In genomic region chr6:340181-340955, GRCh38 we compare ENCODE assay signal across 19 cellular contexts. TPM values are rescaled to one million over a fixed set of nuclear protein-coding genes. Genes with fewer than 3 reads are reported as not detected.
DNase-seq lines count a peak whose midpoint lies in the region; ATAC-seq lines count a peak whose summit lies in the region.
"Had no signal": no experiment of that assay in that cellular context is flagged by ENCODE, and none has a peak within 500 bp of the region (broad histone marks: within the 10 kb centered on the region; RNA-seq: fewer than 3 reads in every experiment).

No MANE protein-coding gene starts in this region.

- peak overlapping the region; percentile 26 for H3K4me3 Mint-ChIP-seq in activated CD8-positive, alpha-beta memory T cell treated with anti-CD3 and anti-CD28 coated beads, Interleukin-2, amount 10 ng/mL, durations not matched to agents 7 days and 5 days
- H3K4me3 Mint-ChIP-seq in IgD-negative memory B cell: peak overlapping the region; percentile 70 to 91 (median 85)
- peak overlapping the region; percentile 75 for H3K4me3 Mint-ChIP-seq in activated naive CD8-positive, alpha-beta T cell treated with anti-CD3 and anti-CD28 coated beads, Interleukin-2, amount 50 U/mL, for 24 hours
- H3K4me3 Mint-ChIP-seq: brain, nephron had no signal

- CTCF ChIA-PET in activated CD8-positive, alpha-beta memory T cell treated with anti-CD3 and anti-CD28 coated beads, Interleukin-2, amount 10 ng/mL, durations not matched to agents 7 days and 5 days (lab: Charles Lee): interaction anchor here (0.8 to 3.9 kb wide), 9 partner anchors 12 to 186 kb away, joined by 3 to 18 read pairs (median 3); partner anchors contain the start of gene IRF4

- H3K9me3 ChIP-seq in HAP-1: peaks cover 10% of the 10 kb centered on the region

- no peak for DNase-seq in activated CD8-positive, alpha-beta memory T cell treated with anti-CD3 and anti-CD28 coated beads, Interleukin-2, amount 10 ng/mL, durations not matched to agents 7 days and 5 days
- DNase-seq in activated CD8-positive, alpha-beta memory T cell treated with anti-CD3 and anti-CD28 coated beads for 24 hours: no peak
- no peak for DNase-seq in activated naive CD8-positive, alpha-beta T cell treated with anti-CD3 and anti-CD28 coated beads, Interleukin-2, amount 50 U/mL, for 24 hours
- peak; percentile 63 for DNase-seq in sciatic nerve (ENCODE audit: low spot score)
- no peak for DNase-seq in HAP-1 (ENCODE audit: low spot score in 2 of 2)
- no peak for DNase-seq in AG08395 (ENCODE audit: low spot score)
- DNase-seq: activated CD4-positive, alpha-beta T cell treated with anti-CD3 and anti-CD28 coated beads for 4 hours; activated T-cell treated with anti-CD3 and anti-CD28 coated beads for 4 hours; MV-4-11; NCI-H187; NCI-H345 had no signal

- no peaks in the 10 kb centered on the region for H3K27me3 ChIP-seq in HAP-1 (ENCODE audit: low read depth)

- H3K36me3 Mint-ChIP-seq in activated CD8-positive, alpha-beta memory T cell treated with anti-CD3 and anti-CD28 coated beads, Interleukin-2, amount 10 ng/mL, durations not matched to agents 7 days and 5 days: peaks cover 22% of the 10 kb centered on the region
- H3K36me3 Mint-ChIP-seq in IgD-negative memory B cell: peaks cover 9% of the 10 kb centered on the region
- peaks cover 12% of the 10 kb centered on the region for H3K36me3 Mint-ChIP-seq in activated naive CD8-positive, alpha-beta T cell treated with anti-CD3 and anti-CD28 coated beads, Interleukin-2, amount 50 U/mL, for 24 hours (ENCODE audit: low read depth)
- H3K36me3 Mint-ChIP-seq: brain had no signal

- H3K27me3 Mint-ChIP-seq in activated CD8-positive, alpha-beta memory T cell treated with anti-CD3 and anti-CD28 coated beads, Interleukin-2, amount 10 ng/mL, durations not matched to agents 7 days and 5 days: no peaks in the 10 kb centered on the region
- no peaks in the 10 kb centered on the region for H3K27me3 Mint-ChIP-seq in IgD-negative memory B cell
- no peaks in the 10 kb centered on the region for H3K27me3 Mint-ChIP-seq in activated naive CD8-positive, alpha-beta T cell treated with anti-CD3 and anti-CD28 coated beads, Interleukin-2, amount 50 U/mL, for 24 hours

- no peaks in the 10 kb centered on the region for H3K9me3 Mint-ChIP-seq in activated CD8-positive, alpha-beta memory T cell treated with anti-CD3 and anti-CD28 coated beads, Interleukin-2, amount 10 ng/mL, durations not matched to agents 7 days and 5 days (ENCODE audit: low read depth)
- no peaks in the 10 kb centered on the region for H3K9me3 Mint-ChIP-seq in IgD-negative memory B cell
- H3K9me3 Mint-ChIP-seq in activated naive CD8-positive, alpha-beta T cell treated with anti-CD3 and anti-CD28 coated beads, Interleukin-2, amount 50 U/mL, for 24 hours: no peaks in the 10 kb centered on the region
- H3K9me3 Mint-ChIP-seq: activated naive CD4-positive, alpha-beta T cell treated with anti-CD3 and anti-CD28 coated beads, Interleukin-2, amount 50 U/mL, for 72 hours had no signal

- ATAC-seq in activated CD8-positive, alpha-beta memory T cell treated with anti-CD3 and anti-CD28 coated beads, Interleukin-2, amount 10 ng/mL, durations not matched to agents 7 days and 5 days: no peak
- ATAC-seq in activated naive CD8-positive, alpha-beta T cell treated with anti-CD3 and anti-CD28 coated beads, Interleukin-2, amount 50 U/mL, for 24 hours: no peak
- ATAC-seq in sciatic nerve (no peak), HG02571 (IDR thresholded peaks at IDR 0.05; ENCODE audit: unreplicated experiment) (no peak)
- ATAC-seq: SK-N-SH treated with all-trans-retinoic acid at 6 μM for 48 hours had no signal

- H3K4me3 ChIP-seq in HAP-1: no peak overlapping the region
- H3K4me3 ChIP-seq: coronary artery had no signal

- no peaks in the 10 kb centered on the region for H3K36me3 ChIP-seq in HAP-1 (replicated peaks)

- intact Hi-C loops in sciatic nerve (cut with DNase I): no loop called here

- H3K4me1 Mint-ChIP-seq in activated CD8-positive, alpha-beta memory T cell treated with anti-CD3 and anti-CD28 coated beads, Interleukin-2, amount 10 ng/mL, durations not matched to agents 7 days and 5 days: peaks cover 89% of the 10 kb centered on the region
- H3K4me1 Mint-ChIP-seq in IgD-negative memory B cell: peaks cover 61 to 83% (median 64%) of the 10 kb centered on the region in 3 donors
- peaks cover 73% of the 10 kb centered on the region for H3K4me1 Mint-ChIP-seq in activated naive CD8-positive, alpha-beta T cell treated with anti-CD3 and anti-CD28 coated beads, Interleukin-2, amount 50 U/mL, for 24 hours

- H3K4me1 ChIP-seq in HAP-1: no peaks in the 10 kb centered on the region

- H3K27ac Mint-ChIP-seq in activated CD8-positive, alpha-beta memory T cell treated with anti-CD3 and anti-CD28 coated beads, Interleukin-2, amount 10 ng/mL, durations not matched to agents 7 days and 5 days: peak overlapping the region; percentile 79
- H3K27ac Mint-ChIP-seq in IgD-negative memory B cell: peak overlapping the region; percentile 88 to 94 (median 94)
- peak overlapping the region; percentile 74 for H3K27ac Mint-ChIP-seq in activated naive CD8-positive, alpha-beta T cell treated with anti-CD3 and anti-CD28 coated beads, Interleukin-2, amount 50 U/mL, for 24 hours
- H3K27ac Mint-ChIP-seq: brain, nephron had no signal

- in situ Hi-C loops in HAP-1 (cut with MboI; ENCODE audit: low sequenced_read_pairs): no loop called here

RNA-seq across cellular contexts. Expression of gene DUSP22, which starts 48.1 kb away (rescaled TPM):
- total RNA-seq in activated CD8-positive, alpha-beta memory T cell treated with anti-CD3 and anti-CD28 coated beads, Interleukin-2, amount 10 ng/mL, durations not matched to agents 7 days and 5 days: 10 to 100 TPM; 38.1 to 47.8 TPM
- polyA plus RNA-seq in IgD-negative memory B cell: 126 TPM
- 62.2 TPM for total RNA-seq in sciatic nerve

RNA-seq across cellular contexts. Expression of gene IRF4, which starts 51.2 kb away (rescaled TPM):
- total RNA-seq in activated CD8-positive, alpha-beta memory T cell treated with anti-CD3 and anti-CD28 coated beads, Interleukin-2, amount 10 ng/mL, durations not matched to agents 7 days and 5 days: 100 to 1,000 TPM; 184 to 254 TPM
- 22.9 TPM for polyA plus RNA-seq in IgD-negative memory B cell
- 4.7 TPM for total RNA-seq in sciatic nerve
- total RNA-seq: endothelial cell of umbilical vein had no signal
- polyA plus RNA-seq: endothelial cell of umbilical vein had no signal

Comparison
In these comparisons a context has a peak if more than half of its experiments do, and no peak if none do; other contexts are left out.
1. H3K4me3 Mint-ChIP-seq: peak in every context shown above with its lines; median percentile 85 in IgD-negative memory B cell; 75 in activated naive CD8-positive, alpha-beta T cell treated with anti-CD3 and anti-CD28 coated beads, Interleukin-2, amount 50 U/mL, for 24 hours; 26 in activated CD8-positive, alpha-beta memory T cell treated with anti-CD3 and anti-CD28 coated beads, Interleukin-2, amount 10 ng/mL, durations not matched to agents 7 days and 5 days.
2. RNA of gene IRF4, which starts 51.2 kb away (total RNA-seq): 184 to 254 TPM in activated CD8-positive, alpha-beta memory T cell treated with anti-CD3 and anti-CD28 coated beads, Interleukin-2, amount 10 ng/mL, durations not matched to agents 7 days and 5 days; 4.7 TPM in sciatic nerve (single experiment); every median in the first group is over 10 times any median in the second.
3. Peak in every context shown above with its lines, with median percentiles within 50 percentile points of each other: H3K27ac Mint-ChIP-seq.